14 cellular contexts compared by ENCODE assay signal in genomic region chr3:4853749-4854140, GRCh38.
DNase-seq lines count a peak whose midpoint lies in the region; ATAC-seq, FAIRE-seq and TF ChIP-seq lines count a peak whose summit lies in the region.
"Had no signal": no experiment of that assay in that cellular context is flagged by ENCODE, and none has a peak within 500 bp of the region (broad histone marks: within the 10 kb centered on the region; RNA-seq: fewer than 3 reads in every experiment).

No MANE protein-coding gene starts in this region.

- H3K27ac ChIP-seq in CD4-positive, alpha-beta memory T cell (ENCODE audit: low read depth, low read length): peak overlapping the region; percentile 12
- no peak overlapping the region for H3K27ac ChIP-seq in GM23248
- H3K27ac ChIP-seq in astrocyte (ENCODE audit: low read depth, low read length): peak overlapping the region; percentile 54
- H3K27ac ChIP-seq in osteoblast (ENCODE audit: low read depth, low read length): no peak overlapping the region
- H3K27ac ChIP-seq in upper lobe of left lung: no peak overlapping the region
- H3K27ac ChIP-seq: prostate gland had no signal

- in situ Hi-C loops in GM23248 (cut with MboI): no loop called here

- no peaks in the 10 kb centered on the region for H4K20me1 ChIP-seq in GM23248 (ENCODE audit: insufficient read depth)
- no peaks in the 10 kb centered on the region for H4K20me1 ChIP-seq in astrocyte (ENCODE audit: insufficient read depth, low read length)
- no peaks in the 10 kb centered on the region for H4K20me1 ChIP-seq in osteoblast (ENCODE audit: insufficient read depth, low read length)

- no peak for DNase-seq in CD4-positive, alpha-beta memory T cell
- DNase-seq in GM23248 (no peak), astrocyte (ENCODE audit: low read depth) (no peak), osteoblast (ENCODE audit: insufficient read length, low spot score, missing footprints) (no peak), MV-4-11 (lab: John Stamatoyannopoulos, UW) (no peak), HEK293T (ENCODE audit: extremely low spot score) (no peak), upper lobe of left lung (no peak)
- DNase-seq: Karpas-422; left colon; NCI-H1417; stimulated activated CD4-positive, alpha-beta T cell treated with anti-CD3 and anti-CD28 coated beads, Interleukin-12 subunit alpha, Interleukin-12 subunit beta, amount 100 ng/mL, for 4 hours; T1000 had no signal

- no peak for TF ChIP-seq EP300 in upper lobe of left lung (IDR thresholded peaks at IDR 0.05)

- H3K4me1 Mint-ChIP-seq in CD4-positive, alpha-beta memory T cell: peaks cover 45 to 75% (median 64%) of the 10 kb centered on the region in 4 donors
- peaks cover 25% of the 10 kb centered on the region for H3K4me1 Mint-ChIP-seq in astrocyte (ENCODE audit: low read depth, unreplicated experiment)

- no peaks in the 10 kb centered on the region for H3K9me3 Mint-ChIP-seq in CD4-positive, alpha-beta memory T cell
- no peaks in the 10 kb centered on the region for H3K9me3 Mint-ChIP-seq in astrocyte (ENCODE audit: unreplicated experiment)

- no peak for TF ChIP-seq POLR2A in upper lobe of left lung (IDR thresholded peaks at IDR 0.05)

- peak overlapping the region; percentile 37 for H2AFZ ChIP-seq in GM23248
- peak overlapping the region; percentile 45 for H2AFZ ChIP-seq in astrocyte (ENCODE audit: low read depth, low read length)
- H2AFZ ChIP-seq in osteoblast (ENCODE audit: low read length): peak overlapping the region; percentile 37

- H3K36me3 ChIP-seq in CD4-positive, alpha-beta memory T cell (ENCODE audit: insufficient read depth, low read length): no peaks in the 10 kb centered on the region
- no peaks in the 10 kb centered on the region for H3K36me3 ChIP-seq in GM23248 (ENCODE audit: low read depth)
- H3K36me3 ChIP-seq in astrocyte (ENCODE audit: insufficient read depth, low read length): no peaks in the 10 kb centered on the region
- H3K36me3 ChIP-seq in osteoblast (ENCODE audit: insufficient read depth, low read length): no peaks in the 10 kb centered on the region
- H3K36me3 ChIP-seq in upper lobe of left lung: no peaks in the 10 kb centered on the region
- H3K36me3 ChIP-seq: prostate gland had no signal

- ATAC-seq in upper lobe of left lung (ENCODE audit: low FRiP score in 2 of 2): no peak
- ATAC-seq: left colon had no signal

- no peaks in the 10 kb centered on the region for H3K27me3 Mint-ChIP-seq in CD4-positive, alpha-beta memory T cell
- H3K27me3 Mint-ChIP-seq in astrocyte (ENCODE audit: low read depth, unreplicated experiment): no peaks in the 10 kb centered on the region

- POLR2A ChIA-PET in CD4-positive, alpha-beta memory T cell (lab: Charles Lee; ENCODE audit: partially characterized antibody): interaction anchor here (0.6 to 1.9 kb wide), 3 partner anchors 15 to 125 kb away, joined by 4 to 8 read pairs (median 5); no protein-coding TSS in a partner anchor
- POLR2A ChIA-PET in HEK293T (lab: Yijun Ruan, JAX): no interaction called here

- H3K79me2 ChIP-seq in GM23248 (ENCODE audit: insufficient read depth) (no peaks in the 10 kb centered on the region), astrocyte (ENCODE audit: insufficient read depth, low read length) (no peaks in the 10 kb centered on the region), osteoblast (ENCODE audit: insufficient read depth, low read length) (no peaks in the 10 kb centered on the region)

- TF ChIP-seq CTCF in astrocyte (IDR thresholded peaks at IDR 0.05; ENCODE audit: insufficient read depth, low read depth, low read length) (no peak), osteoblast (IDR thresholded peaks at IDR 0.05; ENCODE audit: extremely low read depth, low read depth, low read length) (no peak), upper lobe of left lung (IDR thresholded peaks at IDR 0.05) (no peak)

- H3K27ac Mint-ChIP-seq in CD4-positive, alpha-beta memory T cell: peak overlapping the region; percentile 32 to 95 (median 77)
- H3K27ac Mint-ChIP-seq in astrocyte (ENCODE audit: unreplicated experiment): peak overlapping the region; percentile 92

- CTCF ChIA-PET in CD4-positive, alpha-beta memory T cell (lab: Charles Lee; ENCODE audit: partially characterized antibody): interaction anchor here (0.9 to 1.1 kb wide), 2 partner anchors 19 to 36 kb away, joined by 4 to 5 read pairs; no protein-coding TSS in a partner anchor
- CTCF ChIA-PET in HEK293T (lab: Yijun Ruan, JAX): interaction anchor here (0.9 kb wide), 1 partner anchor 132 kb away, joined by 3 read pairs; no protein-coding TSS in a partner anchor

- peaks cover 6 to 20% of the 10 kb centered on the region in 2 donors for H3K36me3 Mint-ChIP-seq in CD4-positive, alpha-beta memory T cell
- no peaks in the 10 kb centered on the region for H3K36me3 Mint-ChIP-seq in astrocyte (ENCODE audit: low read depth, unreplicated experiment)

- no peaks in the 10 kb centered on the region for H3F3A ChIP-seq in GM23248 (ENCODE audit: insufficient read depth)

- no peaks in the 10 kb centered on the region for H3K9me3 ChIP-seq in CD4-positive, alpha-beta memory T cell (ENCODE audit: control insufficient read depth in 1 of 2, low read length in 2 of 2)
- H3K9me3 ChIP-seq in GM23248 (ENCODE audit: low read depth) (no peaks in the 10 kb centered on the region), astrocyte (ENCODE audit: insufficient read depth, low read depth, low read length) (no peaks in the 10 kb centered on the region), osteoblast (ENCODE audit: low read depth, low read length) (no peaks in the 10 kb centered on the region), upper lobe of left lung (no peaks in the 10 kb centered on the region)
- H3K9me3 ChIP-seq: prostate gland had no signal

- peaks cover 57% of the 10 kb centered on the region for H3K4me1 ChIP-seq in CD4-positive, alpha-beta memory T cell (ENCODE audit: insufficient read depth, low read length)
- H3K4me1 ChIP-seq in GM23248 (ENCODE audit: insufficient read depth) (peaks cover 13% of the 10 kb centered on the region; the same call in 1 of the 2 replicates), astrocyte (ENCODE audit: insufficient read depth, low read length) (peaks cover 9% of the 10 kb centered on the region), osteoblast (ENCODE audit: insufficient read depth, low read length) (peaks cover 8% of the 10 kb centered on the region), upper lobe of left lung (peaks cover 0 to 3% (median 0%) of the 10 kb centered on the region in 4 donors)
- H3K4me1 ChIP-seq: prostate gland had no signal

- H3K4me2 ChIP-seq in GM23248 (ENCODE audit: unreplicated experiment) (no peak overlapping the region), astrocyte (ENCODE audit: low read length) (peak overlapping the region; percentile 53), osteoblast (ENCODE audit: insufficient read depth, low read length) (no peak overlapping the region)

- no peak overlapping the region for H3K9ac ChIP-seq in GM23248
- peak overlapping the region; percentile 25 for H3K9ac ChIP-seq in astrocyte (ENCODE audit: low read length)

- no peak for FAIRE-seq in astrocyte (lab: Jason Lieb, UNC)
- FAIRE-seq: bronchial epithelial cell had no signal

- H3K27me3 ChIP-seq in CD4-positive, alpha-beta memory T cell (ENCODE audit: insufficient read depth, low read length): no peaks in the 10 kb centered on the region
- H3K27me3 ChIP-seq in GM23248 (replicated peaks; ENCODE audit: insufficient read depth) (no peaks in the 10 kb centered on the region), astrocyte (ENCODE audit: insufficient read depth, low read length) (no peaks in the 10 kb centered on the region), osteoblast (ENCODE audit: insufficient read depth, low read length) (no peaks in the 10 kb centered on the region), upper lobe of left lung (no peaks in the 10 kb centered on the region)

- H3K4me3 Mint-ChIP-seq in CD4-positive, alpha-beta memory T cell: peak overlapping the region in 3 of 8 donors; percentile 8 to 64 (median 40)
- H3K4me3 Mint-ChIP-seq in astrocyte (ENCODE audit: unreplicated experiment): no peak overlapping the region

- H3K9me2 ChIP-seq in GM23248 (ENCODE audit: insufficient read depth): no peaks in the 10 kb centered on the region

- no peak overlapping the region for H3K4me3 ChIP-seq in CD4-positive, alpha-beta memory T cell (ENCODE audit: low read length in 2 of 2)
- no peak overlapping the region for H3K4me3 ChIP-seq in GM23248
- no peak overlapping the region for H3K4me3 ChIP-seq in astrocyte (ENCODE audit: insufficient read depth, low read depth, low read length)
- H3K4me3 ChIP-seq in osteoblast (ENCODE audit: insufficient read depth, low read length): no peak overlapping the region
- H3K4me3 ChIP-seq in upper lobe of left lung: no peak overlapping the region
- H3K4me3 ChIP-seq: prostate gland had no signal

- intact Hi-C loops in CD4-positive, alpha-beta memory T cell (cut with micrococcal nuclease): no loop called here

TF ChIP-seq in HEK293T, 16 proteins besides CTCF, POLR2A, EP300 and RAD21:
- TF ChIP-seq NFRKB (IDR thresholded peaks at IDR 0.05): no peak
- no peak for TF ChIP-seq CTBP1 (IDR thresholded peaks at IDR 0.05; ENCODE audit: borderline replicate concordance)
- TF ChIP-seq LEF1 (IDR thresholded peaks at IDR 0.05; ENCODE audit: borderline replicate concordance): no peak
- no peak for TF ChIP-seq ZNF384 (IDR thresholded peaks at IDR 0.05)
TF ChIP-seq in HEK293T: peak in this region for 0.

Comparison
In these comparisons a context has a peak if more than half of its experiments do, and no peak if none do; other contexts are left out.
1. H3K27ac ChIP-seq: peak in CD4-positive, alpha-beta memory T cell (single experiment) and astrocyte (single experiment); none in GM23248 (single experiment), osteoblast (single experiment) and upper lobe of left lung (0 of 4).
2. Peak in every context shown above with its lines, with median percentiles within 50 percentile points of each other: H2AFZ ChIP-seq.